ENCODE assay signal across 1 cellular context in genomic region chr3:47018269-47018611, GRCh38.
TF ChIP-seq lines count a peak whose summit lies in the region.

No MANE protein-coding gene starts in this region.

TF ChIP-seq in IMR-90, 13 proteins besides CTCF, POLR2A, EP300 and RAD21:
- TF ChIP-seq CHD1 (IDR thresholded peaks at IDR 0.05; ENCODE audit: low read depth, low read length) (no peak), USF2 (IDR thresholded peaks at IDR 0.05; ENCODE audit: low read depth, low read length) (no peak)
